In genomic region chr19:47702671-47703070, GRCh38 we compare ENCODE assay signal across 15 cellular contexts. TPM values are rescaled to one million over a fixed set of nuclear protein-coding genes. Genes with fewer than 3 reads are reported as not detected.
A peak's percentile ranks its signal among the peaks of the same experiment; 100 is the strongest.
DNase-seq lines count a peak whose midpoint lies in the region; ATAC-seq, FAIRE-seq and TF ChIP-seq lines count a peak whose summit lies in the region.
"Had no signal": no experiment of that assay in that cellular context is flagged by ENCODE, and none has a peak within 500 bp of the region (broad histone marks: within the 10 kb centered on the region; RNA-seq: fewer than 3 reads in every experiment).

No MANE protein-coding gene starts in this region.

- H3K79me1 ChIP-seq in H9 (ENCODE audit: insufficient read depth, low read depth, low read length, poor library complexity, severe bottlenecking) = no peaks in the 10 kb centered on the region

- H4K5ac ChIP-seq in H9 (ENCODE audit: insufficient read length, low read depth, low read length) = no peak overlapping the region

- no peaks in the 10 kb centered on the region; the same call in 1 of the 2 replicates for H3K9me3 Mint-ChIP-seq in HFFc6
- peaks cover 6% of the 10 kb centered on the region for H3K9me3 Mint-ChIP-seq in glutamatergic neuron (ENCODE audit: unreplicated experiment)
- no peaks in the 10 kb centered on the region; a peak in 1 of 5 replicates for H3K9me3 Mint-ChIP-seq in H9
- H3K9me3 Mint-ChIP-seq: CD8-positive, alpha-beta T cell; IgD-negative memory B cell had no signal

- no peak for TF ChIP-seq RAD21 in GM12878 (IDR thresholded peaks at IDR 0.05; ENCODE audit: insufficient read depth, low read depth, low read length)

- no peak overlapping the region for H4K8ac ChIP-seq in H9 (replicated peaks; ENCODE audit: insufficient read length, low read depth, low read length)

- H3K9ac ChIP-seq in GM12878 (ENCODE audit: control insufficient read depth, insufficient read depth, low read length) (no peak overlapping the region), H9 (ENCODE audit: extremely low read depth, insufficient read length, low read length) (no peak overlapping the region)

- 99% methylated on average over 18 of the region's 18 CpGs for WGBS in GM12878 (ENCODE audit: insufficient coverage, insufficient replicate concordance, low lambda C conversion rate, missing lambda C conversion rate)
- WGBS in stomach, 5 donors = 79 to 89% (median 82%) methylated on average over 13 to 18 of the region's 18 CpGs
- WGBS in H9 (ENCODE audit: extremely low coverage, insufficient read length, low lambda C conversion rate) = no CpG with 5 or more reads among the region's 18 CpGs

- H3K4me2 ChIP-seq in GM12878 (ENCODE audit: control insufficient read depth, insufficient read depth) = no peak overlapping the region
- no peak overlapping the region for H3K4me2 ChIP-seq in H9 (ENCODE audit: insufficient read depth, insufficient read length, low read length)

- H3K4me1 ChIP-seq in GM12878 (ENCODE audit: control insufficient read depth, insufficient read depth, low read length) = no peaks in the 10 kb centered on the region
- peaks cover 0 to 13% (median 5%) of the 10 kb centered on the region in 4 donors for H3K4me1 ChIP-seq in stomach
- no peaks in the 10 kb centered on the region for H3K4me1 ChIP-seq in H9 (ENCODE audit: insufficient read depth, low read length)

- H3K4ac ChIP-seq in H9 (ENCODE audit: low read depth, low read length) = no peak overlapping the region

- H3K27me3 Mint-ChIP-seq in HFFc6 (ENCODE audit: insufficient read depth) (peaks cover 5% of the 10 kb centered on the region), glutamatergic neuron (ENCODE audit: unreplicated experiment) (peaks cover 9% of the 10 kb centered on the region), H9 (ENCODE audit: low read depth) (peaks cover 4% of the 10 kb centered on the region; the same call in 1 of the 2 replicates)

- SMC1A ChIA-PET in GM12878 (lab: Charles Lee; ENCODE audit: uncharacterized antibody, unreplicated experiment) = no interaction called here

- H3K18ac ChIP-seq in H9 (ENCODE audit: insufficient read length, low read depth, low read length) = no peak overlapping the region

- TF ChIP-seq CTCF in HFFc6 (IDR thresholded peaks at IDR 0.05) (no peak), GM12878 (IDR thresholded peaks at IDR 0.05 in 2 of 3, conservative IDR thresholded peaks at IDR 0.05 in 1 of 3; ENCODE audit: control insufficient read depth in 2 of 3, extremely low read depth in 1 of 3, insufficient read depth in 1 of 3, low read depth in 3 of 3, low read length in 3 of 3) (no peak), glutamatergic neuron (IDR thresholded peaks at IDR 0.05; ENCODE audit: partially characterized antibody, unreplicated experiment) (no peak), stomach (IDR thresholded peaks at IDR 0.05) (no peak), H9 (conservative IDR thresholded peaks at IDR 0.05) (no peak)

- no peak overlapping the region for H3K14ac ChIP-seq in H9 (ENCODE audit: insufficient read depth, low read length)

- no peak overlapping the region for H2BK120ac ChIP-seq in H9 (ENCODE audit: low read depth, low read length, poor library complexity, severe bottlenecking)

- TF ChIP-seq EP300 in GM12878 (IDR thresholded peaks at IDR 0.05; ENCODE audit: borderline replicate concordance in 1 of 2, control insufficient read depth in 1 of 2, low read depth in 2 of 2, low read length in 2 of 2) (no peak), stomach (IDR thresholded peaks at IDR 0.05) (no peak)

- TF ChIP-seq POLR2A in GM12878 (IDR thresholded peaks at IDR 0.05; ENCODE audit: low read depth, low read length) (0 out of 2 replicates have a peak, but pooled peaks have one; percentile 32), stomach (IDR thresholded peaks at IDR 0.05) (no peak)

- no peak for DNase-seq in HFFc6
- no peak for DNase-seq in GM12878 (ENCODE audit: low read depth, low spot score)
- peak; percentile 15 for DNase-seq in glutamatergic neuron
- DNase-seq in stomach = no peak
- no peak for DNase-seq in AG20443 (ENCODE audit: low spot score)
- no peak for DNase-seq in H9
- no peak for DNase-seq in DMS53 (lab: John Stamatoyannopoulos, UW)
- DNase-seq: CD8-positive, alpha-beta T cell; EL; NCI-H187; NCI-H446; NCI-H69 had no signal

- no peaks in the 10 kb centered on the region for H3K27me3 ChIP-seq in GM12878 (replicated peaks in 1 of 2; ENCODE audit: control insufficient read depth in 2 of 2, insufficient read depth in 2 of 2, low read length in 1 of 2)
- H3K27me3 ChIP-seq in stomach = peaks cover 0 to 4% (median 0%) of the 10 kb centered on the region in 3 donors
- H3K27me3 ChIP-seq in H9 (ENCODE audit: insufficient read depth, low read length) = no peaks in the 10 kb centered on the region
- H3K27me3 ChIP-seq: SJSA1 had no signal

- H3K36me3 Mint-ChIP-seq in HFFc6 (ENCODE audit: low read depth) (peaks cover 23% of the 10 kb centered on the region), glutamatergic neuron (ENCODE audit: unreplicated experiment) (peaks cover 5% of the 10 kb centered on the region), H9 (ENCODE audit: insufficient read depth in 1 of 3, low read depth in 3 of 3) (peaks cover 11 to 44% (median 39%) of the 10 kb centered on the region in 3 experiments; a peak in 6 of 7 replicates)
- H3K36me3 Mint-ChIP-seq: IgD-negative memory B cell had no signal

- FAIRE-seq in GM12878 (lab: Jason Lieb, UNC) = no peak
- FAIRE-seq: H54 had no signal

- H4K20me1 ChIP-seq in GM12878 (ENCODE audit: control insufficient read depth, insufficient read depth) (no peaks in the 10 kb centered on the region), H9 (ENCODE audit: control insufficient read depth, insufficient read depth, insufficient read length) (no peaks in the 10 kb centered on the region)

- H3K36me3 ChIP-seq in GM12878 (ENCODE audit: control insufficient read depth in 2 of 2, insufficient read depth in 2 of 2, low read length in 1 of 2) (peaks cover 0 to 2% of the 10 kb centered on the region in 2 experiments; a peak in 3 of 4 replicates), stomach (peaks cover 43 to 55% (median 53%) of the 10 kb centered on the region in 4 donors)

- H3K4me3 ChIP-seq in GM12878 (no peak overlapping the region), stomach (no peak overlapping the region)
- H3K4me3 ChIP-seq: SJSA1 had no signal

- intact Hi-C loops in GM12878 (cut with micrococcal nuclease; ENCODE audit: unreplicated experiment) (loop anchor here (10.0 kb wide), 1 partner anchor 418 kb away; no protein-coding TSS in a partner anchor), stomach (cut with DNase I; ENCODE audit: low total_unique reads) (no loop called here)

- CTCF ChIA-PET in GM12878 (lab: Yijun Ruan, JAX) = interaction anchor here (8.3 kb wide), 1 partner anchor 266 kb away, joined by 163 read pairs; no protein-coding TSS in a partner anchor

- H3K23me2 ChIP-seq in H9 (ENCODE audit: insufficient read length, low read depth, low read length, poor library complexity, severe bottlenecking) = no peaks in the 10 kb centered on the region

- H3K9me3 ChIP-seq in GM12878 (replicated peaks; ENCODE audit: control insufficient read depth, insufficient read depth, low read length) = no peaks in the 10 kb centered on the region
- H3K9me3 ChIP-seq in stomach = no peaks in the 10 kb centered on the region
- H3K9me3 ChIP-seq in H9 (ENCODE audit: control insufficient read depth, low read depth, low read length) = no peaks in the 10 kb centered on the region
- H3K9me3 ChIP-seq: SJSA1 had no signal

- peak overlapping the region; percentile 75; the same call in 1 of the 2 replicates for H3K27ac Mint-ChIP-seq in HFFc6
- H3K27ac Mint-ChIP-seq in glutamatergic neuron (ENCODE audit: unreplicated experiment) = peak overlapping the region; percentile 80
- peak overlapping the region in 1 of 3 experiments; percentile 29; a peak in 2 of 7 replicates for H3K27ac Mint-ChIP-seq in H9
- H3K27ac Mint-ChIP-seq: CD8-positive, alpha-beta T cell; IgD-negative memory B cell had no signal

- H3T11ph ChIP-seq in H9 (ENCODE audit: low read length) = no peak overlapping the region

- ATAC-seq in GM12878 = no peak
- ATAC-seq: CD8-positive, alpha-beta T cell had no signal

- H3K79me2 ChIP-seq in GM12878 (ENCODE audit: control insufficient read depth, insufficient read depth, low read length) (no peaks in the 10 kb centered on the region), H9 (ENCODE audit: insufficient read depth, low read length) (no peaks in the 10 kb centered on the region)

- H2BK15ac ChIP-seq in H9 (ENCODE audit: low read depth, low read length) = no peak overlapping the region

- RAD21 ChIA-PET in GM12878 (lab: Charles Lee; ENCODE audit: unreplicated experiment) = no interaction called here

- H2BK12ac ChIP-seq in H9 (ENCODE audit: insufficient read length, low read depth, low read length) = no peak overlapping the region

- H3K23ac ChIP-seq in H9 (ENCODE audit: insufficient read length, low read depth, low read length) = no peak overlapping the region

- H3K27ac ChIP-seq in GM12878 (ENCODE audit: control insufficient read depth, insufficient read depth) = no peak overlapping the region
- H3K27ac ChIP-seq in stomach = peak overlapping the region in 3 of 5 donors; percentile 15 to 59 (median 52)
- no peak overlapping the region for H3K27ac ChIP-seq in H9 (ENCODE audit: insufficient read length, low read depth, low read length)

- no peak overlapping the region for H4K91ac ChIP-seq in H9 (ENCODE audit: insufficient read length, low read depth, low read length)

- H2BK20ac ChIP-seq in H9 (ENCODE audit: low read depth, low read length, poor library complexity, severe bottlenecking) = no peak overlapping the region

- BruUV-seq in GM12878 (replicated peaks; lab: Mats Ljungman, UMichigan) = TSS peak; percentile 70

- H3K4me3 Mint-ChIP-seq in HFFc6 (no peak overlapping the region; the same call in 1 of the 2 replicates), glutamatergic neuron (ENCODE audit: unreplicated experiment) (no peak overlapping the region), H9 (no peak overlapping the region)
- H3K4me3 Mint-ChIP-seq: CD8-positive, alpha-beta T cell; IgD-negative memory B cell had no signal

- H3K4me1 Mint-ChIP-seq in HFFc6 (ENCODE audit: low read depth) = peaks cover 26% of the 10 kb centered on the region
- no peaks in the 10 kb centered on the region for H3K4me1 Mint-ChIP-seq in glutamatergic neuron (ENCODE audit: low read depth, unreplicated experiment)
- H3K4me1 Mint-ChIP-seq in H9 = peaks cover 2 to 6% of the 10 kb centered on the region in 2 experiments; a peak in 2 of 4 replicates
- H3K4me1 Mint-ChIP-seq: IgD-negative memory B cell had no signal

- H2BK5ac ChIP-seq in H9 (ENCODE audit: insufficient read length, low read length) = no peak overlapping the region

- no peak overlapping the region for H3K56ac ChIP-seq in H9 (ENCODE audit: insufficient read length, low read depth, low read length)

- POLR2A ChIA-PET in GM12878 (lab: Charles Lee) = no interaction called here

- H2AFZ ChIP-seq in GM12878 (ENCODE audit: control insufficient read depth, low read depth, low read length) = no peak overlapping the region
- no peak overlapping the region for H2AFZ ChIP-seq in H9 (ENCODE audit: low read length)

- in situ Hi-C loops in GM12878 (cut with MboI) = no loop called here

- H2AK5ac ChIP-seq in H9 (ENCODE audit: insufficient read length, low read length) = no peak overlapping the region

RNA-seq across cellular contexts. Expression of gene EHD2, which starts 10.6 kb away (rescaled TPM):
- 100 to 1,000 TPM; 321 to 395 (median 334) TPM for total RNA-seq in HFFc6 (2021; fragmentation: NEBNext Ultra II Directional; extraction: Animal tissue kit (Norgen Biotek cat#: 25700))
- not detected in 2 replicates for total RNA-seq in GM12878 (2013; cell fraction: nucleolus; rRNA removed)
- not detected in 2 replicates for total RNA-seq in GM12878 (2014; rRNA removed)
- total RNA-seq in GM12878 (2014; rRNA removed; fragmentation: Illumina TruSeq; extraction: Trizol) = not detected in 2 replicates
- 0.23 and 0.27 TPM in 2 replicates for total RNA-seq in GM12878 (2021)
- polyA plus RNA-seq in GM12878 (2011; ENCODE audit: low read depth) = not detected
- polyA plus RNA-seq in GM12878 (2011; rRNA removed) = not detected in 2 replicates
- not detected in 2 replicates for polyA plus RNA-seq in GM12878 (2011; cell fraction: cytosol; rRNA removed)
- not detected in 2 replicates for polyA plus RNA-seq in GM12878 (2011; cell fraction: nucleus; rRNA removed)
- polyA plus RNA-seq in GM12878 (2012) = not detected in 2 replicates
- polyA plus RNA-seq in GM12878 (2014; fragmentation: Illumina TruSeq; extraction: Trizol) = not detected in 2 replicates
- polyA plus RNA-seq in GM12878 (2014; fragmentation: Nextera tagmentation; extraction: Ambion mirVana) = not detected
- polyA plus RNA-seq in GM12878 (2014; rRNA removed) = not detected in 2 replicates
- polyA plus RNA-seq in GM12878 (2016; fragmentation: Nextera tagmentation; extraction: Ambion mirVana) = under 1 TPM; 0.12 to 0.24 TPM
- 0.15 TPM in 1 of 2 replicates, not detected in the other for polyA minus RNA-seq in GM12878 (2011; rRNA and poly(A)+ RNA removed)
- polyA minus RNA-seq in GM12878 (2011; cell fraction: cytosol; rRNA and poly(A)+ RNA removed) = not detected in 2 replicates
- polyA minus RNA-seq in GM12878 (2011; cell fraction: nucleus; rRNA and poly(A)+ RNA removed) = not detected in 2 replicates
- 7.6 TPM for total RNA-seq in glutamatergic neuron (ENCODE audit: unreplicated experiment)
- total RNA-seq in stomach = 100 to 1,000 TPM in 1 of 5 donors, 10 to 100 TPM in 4; 24.5 to 334 (median 36.2) TPM
- 10 to 100 TPM; 38.6 to 45.1 (median 39.9) TPM for polyA plus RNA-seq in stomach
- total RNA-seq in H9 (2021) = 18.7 and 19.7 TPM in 2 replicates
- polyA plus RNA-seq: IgD-negative memory B cell had no signal

RNA-seq across cellular contexts. Expression of gene NOP53, which starts 42.7 kb away (rescaled TPM):
- total RNA-seq in HFFc6 (2021; fragmentation: NEBNext Ultra II Directional; extraction: Animal tissue kit (Norgen Biotek cat#: 25700)) = 100 to 1,000 TPM in 4 of 6 experiments, 10 to 100 TPM in 2; 72.7 to 113 (median 106) TPM
- total RNA-seq in GM12878 (2013; cell fraction: nucleolus; rRNA removed) = 36.5 and 43.0 TPM in 2 replicates
- total RNA-seq in GM12878 (2014; rRNA removed) = 254 and 317 TPM in 2 replicates
- 180 and 186 TPM in 2 replicates for total RNA-seq in GM12878 (2014; rRNA removed; fragmentation: Illumina TruSeq; extraction: Trizol)
- 336 and 356 TPM in 2 replicates for total RNA-seq in GM12878 (2021)
- 311 TPM for polyA plus RNA-seq in GM12878 (2011; ENCODE audit: low read depth)
- 198 and 222 TPM in 2 replicates for polyA plus RNA-seq in GM12878 (2011; rRNA removed)
- polyA plus RNA-seq in GM12878 (2011; cell fraction: cytosol; rRNA removed) = 205 and 251 TPM in 2 replicates
- polyA plus RNA-seq in GM12878 (2011; cell fraction: nucleus; rRNA removed) = 117 and 146 TPM in 2 replicates
- polyA plus RNA-seq in GM12878 (2012) = 464 and 758 TPM in 2 replicates
- 69.0 and 148 TPM in 2 replicates for polyA plus RNA-seq in GM12878 (2014; fragmentation: Illumina TruSeq; extraction: Trizol)
- 10 to 100 TPM in 1 of 2 experiments, 1 to 10 TPM in 1; 6.0 to 32.3 TPM for polyA plus RNA-seq in GM12878 (2014; fragmentation: Nextera tagmentation; extraction: Ambion mirVana)
- 386 and 428 TPM in 2 replicates for polyA plus RNA-seq in GM12878 (2014; rRNA removed)
- 10 to 100 TPM; 71.4 to 94.2 TPM for polyA plus RNA-seq in GM12878 (2016; fragmentation: Nextera tagmentation; extraction: Ambion mirVana)
- polyA minus RNA-seq in GM12878 (2011; rRNA and poly(A)+ RNA removed) = 57.8 and 115 TPM in 2 replicates
- polyA minus RNA-seq in GM12878 (2011; cell fraction: cytosol; rRNA and poly(A)+ RNA removed) = 79.2 and 82.4 TPM in 2 replicates
- polyA minus RNA-seq in GM12878 (2011; cell fraction: nucleus; rRNA and poly(A)+ RNA removed) = 28.7 and 44.8 TPM in 2 replicates
- total RNA-seq in glutamatergic neuron (ENCODE audit: unreplicated experiment) = 163 TPM
- 100 to 1,000 TPM; 110 to 784 (median 214) TPM for total RNA-seq in stomach
- 100 to 1,000 TPM; 540 to 699 (median 547) TPM for polyA plus RNA-seq in stomach
- total RNA-seq in H9 (2021) = 325 and 332 TPM in 2 replicates

Comparison
In these comparisons a context has a peak if more than half of its experiments do, and no peak if none do; other contexts are left out.
1. H3K27ac ChIP-seq: peak in stomach (3 of 5); none in GM12878 (single experiment) and H9 (single experiment).